Comparison of ENCODE assay signal across 14 cellular contexts in genomic region chr1:151920147-151920546, GRCh38. TPM values are rescaled to one million over a fixed set of nuclear protein-coding genes. Genes with fewer than 3 reads are reported as not detected.
A peak's percentile ranks its signal among the peaks of the same experiment; 100 is the strongest.
DNase-seq lines count a peak whose midpoint lies in the region; ATAC-seq, FAIRE-seq and TF ChIP-seq lines count a peak whose summit lies in the region.
"Had no signal": no experiment of that assay in that cellular context is flagged by ENCODE, and none has a peak within 500 bp of the region (broad histone marks: within the 10 kb centered on the region; RNA-seq: fewer than 3 reads in every experiment).

No MANE protein-coding gene starts in this region.

- FAIRE-seq in GM12878 (lab: Jason Lieb, UNC): peak; percentile 73

- no peak overlapping the region for H3K9ac ChIP-seq in GM12878 (ENCODE audit: control insufficient read depth, insufficient read depth, low read length)

- TF ChIP-seq CTCF in DOHH2 (IDR thresholded peaks at IDR 0.05; ENCODE audit: low read depth, low read length, poor library complexity, severe bottlenecking) (no peak), GM12878 (IDR thresholded peaks at IDR 0.05 in 2 of 3, conservative IDR thresholded peaks at IDR 0.05 in 1 of 3; ENCODE audit: control insufficient read depth in 2 of 3, extremely low read depth in 1 of 3, insufficient read depth in 1 of 3, low read depth in 3 of 3, low read length in 3 of 3) (no peak), osteocyte (IDR thresholded peaks at IDR 0.05) (no peak)

- no peaks in the 10 kb centered on the region for H3K9me2 ChIP-seq in DOHH2 (replicated peaks; ENCODE audit: control insufficient read depth, low read length)

- H3K79me2 ChIP-seq in DOHH2 (ENCODE audit: control insufficient read depth, low read length) (no peaks in the 10 kb centered on the region), GM12878 (ENCODE audit: control insufficient read depth, insufficient read depth, low read length) (no peaks in the 10 kb centered on the region)

- peak overlapping the region; percentile 52 for H2AFZ ChIP-seq in GM12878 (ENCODE audit: control insufficient read depth, low read depth, low read length)

- RAD21 ChIA-PET in GM12878 (lab: Charles Lee; ENCODE audit: unreplicated experiment): interaction anchor here (1.0 to 2.9 kb wide), 4 partner anchors 10 to 16 kb away, joined by 3 to 7 read pairs (median 5); partner anchors contain the start of gene THEM4

- no TSS peak for BruUV-seq in GM12878 (replicated peaks; lab: Mats Ljungman, UMichigan)

- TF ChIP-seq POLR2A in GM19193 (IDR thresholded peaks at IDR 0.05; ENCODE audit: extremely low read depth, insufficient read depth, insufficient read length) (peak; percentile 33), GM12878 (IDR thresholded peaks at IDR 0.05; ENCODE audit: low read depth, low read length) (no peak)

- TF ChIP-seq RAD21 in GM12878 (IDR thresholded peaks at IDR 0.05; ENCODE audit: insufficient read depth, low read depth, low read length): no peak

- CTCF ChIA-PET in GM12878 (lab: Yijun Ruan, JAX): interaction anchor here (1.3 to 2.2 kb wide), 7 partner anchors 10 to 81 kb away, joined by 3 to 14 read pairs (median 7); partner anchors contain the start of gene THEM4

- H3K36me3 ChIP-seq in DOHH2 (ENCODE audit: control insufficient read depth, low read length) (no peaks in the 10 kb centered on the region), GM12878 (ENCODE audit: control insufficient read depth in 2 of 2, insufficient read depth in 2 of 2, low read length in 1 of 2) (no peaks in the 10 kb centered on the region)
- H3K36me3 ChIP-seq: left lung, prostate gland had no signal

- H3K4me2 ChIP-seq in DOHH2 (ENCODE audit: low read length) (peak overlapping the region; percentile 76), GM12878 (ENCODE audit: control insufficient read depth, insufficient read depth) (peak overlapping the region; percentile 41)

- H3K9me3 ChIP-seq in DOHH2 (ENCODE audit: control insufficient read depth, insufficient read depth, low read length) (no peaks in the 10 kb centered on the region), GM12878 (replicated peaks; ENCODE audit: control insufficient read depth, insufficient read depth, low read length) (no peaks in the 10 kb centered on the region; the same call in 2 of the 3 replicates)
- H3K9me3 ChIP-seq: left lung, prostate gland had no signal

- 6% methylated on average over 3 of the region's 3 CpGs for WGBS in GM12878 (ENCODE audit: insufficient coverage, insufficient replicate concordance, low lambda C conversion rate, missing lambda C conversion rate)

- H3K4me1 ChIP-seq in DOHH2 (ENCODE audit: control insufficient read depth, low read length): peaks cover 64% of the 10 kb centered on the region
- peaks cover 40% of the 10 kb centered on the region for H3K4me1 ChIP-seq in GM12878 (ENCODE audit: control insufficient read depth, insufficient read depth, low read length)
- H3K4me1 ChIP-seq: prostate gland had no signal

- ATAC-seq in GM12878: peak; percentile 75
- ATAC-seq: left lung had no signal

- H3K27ac ChIP-seq in DOHH2 (ENCODE audit: low read depth, low read length): peak overlapping the region; percentile 92
- peak overlapping the region; percentile 49 for H3K27ac ChIP-seq in GM12878 (ENCODE audit: control insufficient read depth, insufficient read depth)
- H3K27ac ChIP-seq: left lung, prostate gland had no signal

- no peak overlapping the region for H3K4me3 Mint-ChIP-seq in osteocyte (ENCODE audit: unreplicated experiment)
- H3K4me3 Mint-ChIP-seq: brain had no signal

- in situ Hi-C loops in GM12878 (cut with MboI): no loop called here

- POLR2A ChIA-PET in GM12878 (lab: Charles Lee): interaction anchor here (2.4 kb wide), 1 partner anchor 12 kb away, joined by 11 read pairs; the partner anchor contains the start of gene THEM4

- peaks cover 21% of the 10 kb centered on the region for H3F3A ChIP-seq in DOHH2 (ENCODE audit: control insufficient read depth, insufficient read depth)

- H4K20me1 ChIP-seq in DOHH2 (ENCODE audit: control insufficient read depth, insufficient read depth, low read depth, low read length) (no peaks in the 10 kb centered on the region), GM12878 (ENCODE audit: control insufficient read depth, insufficient read depth) (no peaks in the 10 kb centered on the region)

- no peaks in the 10 kb centered on the region for H3K4me1 Mint-ChIP-seq in osteocyte (ENCODE audit: unreplicated experiment)
- H3K4me1 Mint-ChIP-seq: brain had no signal

- DNase-seq in NOMO-1 treated with DMSO at 0.1 percent for 48 hours (lab: John Stamatoyannopoulos, UW; ENCODE audit: unreplicated experiment) (peak; percentile 90), GM12878 (ENCODE audit: low read depth, low spot score) (peak; percentile 40), HUDEP-2 (lab: John Stamatoyannopoulos, UW; ENCODE audit: unreplicated experiment in 76 of 76) (no peak), osteocyte (ENCODE audit: extremely low spot score, unreplicated experiment) (no peak), UCSD-AML1 (lab: John Stamatoyannopoulos, UW; ENCODE audit: unreplicated experiment) (no peak), COR-L47 (lab: John Stamatoyannopoulos, UW) (no peak)
- DNase-seq: activated gamma-delta T cell, left lung, NCI-H1436 treated with DMSO at 0.1 percent for 48 hours, SHP77 had no signal

- H3K27me3 ChIP-seq in DOHH2 (ENCODE audit: control insufficient read depth, low read length) (no peaks in the 10 kb centered on the region), GM12878 (replicated peaks in 1 of 2; ENCODE audit: control insufficient read depth in 2 of 2, insufficient read depth in 2 of 2, low read length in 1 of 2) (no peaks in the 10 kb centered on the region)
- H3K27me3 ChIP-seq: left lung had no signal

- peaks cover 77% of the 10 kb centered on the region for H3K27me3 Mint-ChIP-seq in osteocyte (ENCODE audit: unreplicated experiment)

- H3K27ac Mint-ChIP-seq in osteocyte (ENCODE audit: unreplicated experiment): no peak overlapping the region
- H3K27ac Mint-ChIP-seq: brain had no signal

- H3K4me3 ChIP-seq in DOHH2 (ENCODE audit: low read length): peak overlapping the region; percentile 63
- no peak overlapping the region for H3K4me3 ChIP-seq in GM12878
- H3K4me3 ChIP-seq: left lung, prostate gland had no signal

- H3K9me3 Mint-ChIP-seq in osteocyte (ENCODE audit: unreplicated experiment): no peaks in the 10 kb centered on the region

- no peaks in the 10 kb centered on the region for H3K36me3 Mint-ChIP-seq in osteocyte (ENCODE audit: unreplicated experiment)
- H3K36me3 Mint-ChIP-seq: brain had no signal

- SMC1A ChIA-PET in GM12878 (lab: Charles Lee; ENCODE audit: uncharacterized antibody, unreplicated experiment): interaction anchor here (1.0 to 3.1 kb wide), 4 partner anchors 10 to 14 kb away, joined by 5 to 9 read pairs (median 5); partner anchors contain the start of gene THEM4

- intact Hi-C loops in GM12878 (cut with micrococcal nuclease; ENCODE audit: unreplicated experiment): no loop called here

- no peak for TF ChIP-seq EP300 in GM12878 (IDR thresholded peaks at IDR 0.05; ENCODE audit: borderline replicate concordance in 1 of 2, control insufficient read depth in 1 of 2, low read depth in 2 of 2, low read length in 2 of 2)

TF ChIP-seq in GM12878, 131 proteins besides CTCF, POLR2A, EP300 and RAD21 (continues in another document):
- TF ChIP-seq SREBF1 (IDR thresholded peaks at IDR 0.05; ENCODE audit: low read length): no peak
- TF ChIP-seq, protein P1, sequence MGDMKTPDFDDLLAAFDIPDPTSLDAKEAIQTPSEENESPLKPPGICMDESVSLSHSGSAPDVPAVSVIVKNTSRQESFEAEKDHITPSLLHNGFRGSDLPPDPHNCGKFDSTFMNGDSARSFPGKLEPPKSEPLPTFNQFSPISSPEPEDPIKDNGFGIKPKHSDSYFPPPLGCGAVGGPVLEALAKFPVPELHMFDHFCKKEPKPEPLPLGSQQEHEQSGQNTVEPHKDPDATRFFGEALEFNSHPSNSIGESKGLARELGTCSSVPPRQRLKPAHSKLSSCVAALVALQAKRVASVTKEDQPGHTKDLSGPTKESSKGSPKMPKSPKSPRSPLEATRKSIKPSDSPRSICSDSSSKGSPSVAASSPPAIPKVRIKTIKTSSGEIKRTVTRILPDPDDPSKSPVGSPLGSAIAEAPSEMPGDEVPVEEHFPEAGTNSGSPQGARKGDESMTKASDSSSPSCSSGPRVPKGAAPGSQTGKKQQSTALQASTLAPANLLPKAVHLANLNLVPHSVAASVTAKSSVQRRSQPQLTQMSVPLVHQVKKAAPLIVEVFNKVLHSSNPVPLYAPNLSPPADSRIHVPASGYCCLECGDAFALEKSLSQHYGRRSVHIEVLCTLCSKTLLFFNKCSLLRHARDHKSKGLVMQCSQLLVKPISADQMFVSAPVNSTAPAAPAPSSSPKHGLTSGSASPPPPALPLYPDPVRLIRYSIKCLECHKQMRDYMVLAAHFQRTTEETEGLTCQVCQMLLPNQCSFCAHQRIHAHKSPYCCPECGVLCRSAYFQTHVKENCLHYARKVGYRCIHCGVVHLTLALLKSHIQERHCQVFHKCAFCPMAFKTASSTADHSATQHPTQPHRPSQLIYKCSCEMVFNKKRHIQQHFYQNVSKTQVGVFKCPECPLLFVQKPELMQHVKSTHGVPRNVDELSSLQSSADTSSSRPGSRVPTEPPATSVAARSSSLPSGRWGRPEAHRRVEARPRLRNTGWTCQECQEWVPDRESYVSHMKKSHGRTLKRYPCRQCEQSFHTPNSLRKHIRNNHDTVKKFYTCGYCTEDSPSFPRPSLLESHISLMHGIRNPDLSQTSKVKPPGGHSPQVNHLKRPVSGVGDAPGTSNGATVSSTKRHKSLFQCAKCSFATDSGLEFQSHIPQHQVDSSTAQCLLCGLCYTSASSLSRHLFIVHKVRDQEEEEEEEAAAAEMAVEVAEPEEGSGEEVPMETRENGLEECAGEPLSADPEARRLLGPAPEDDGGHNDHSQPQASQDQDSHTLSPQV (IDR thresholded peaks at IDR 0.05): no peak
- TF ChIP-seq ZBED1 (IDR thresholded peaks at IDR 0.05; ENCODE audit: borderline replicate concordance): no peak

RNA-seq across cellular contexts. Expression of gene THEM4, which starts 10.8 kb away (rescaled TPM):
- 17.5 and 19.0 TPM in 2 replicates for total RNA-seq in GM12878 (2013; cell fraction: nucleolus; rRNA removed)
- total RNA-seq in GM12878 (2014; rRNA removed): 13.2 and 14.1 TPM in 2 replicates
- 16.7 and 17.1 TPM in 2 replicates for total RNA-seq in GM12878 (2014; rRNA removed; fragmentation: Illumina TruSeq; extraction: Trizol)
- total RNA-seq in GM12878 (2021): 11.7 and 13.2 TPM in 2 replicates
- 7.3 TPM for polyA plus RNA-seq in GM12878 (2011; ENCODE audit: low read depth)
- 18.6 and 21.9 TPM in 2 replicates for polyA plus RNA-seq in GM12878 (2011; rRNA removed)
- 11.2 TPM in 2 replicates for polyA plus RNA-seq in GM12878 (2011; cell fraction: cytosol; rRNA removed)
- 7.2 and 10.5 TPM in 2 replicates for polyA plus RNA-seq in GM12878 (2011; cell fraction: nucleus; rRNA removed)
- polyA plus RNA-seq in GM12878 (2012): 8.5 and 10.9 TPM in 2 replicates
- 26.0 and 26.8 TPM in 2 replicates for polyA plus RNA-seq in GM12878 (2014; fragmentation: Illumina TruSeq; extraction: Trizol)
- 1 to 10 TPM; 3.4 to 7.2 TPM for polyA plus RNA-seq in GM12878 (2014; fragmentation: Nextera tagmentation; extraction: Ambion mirVana)
- polyA plus RNA-seq in GM12878 (2014; rRNA removed): 22.6 and 30.8 TPM in 2 replicates
- 10 to 100 TPM; 21.9 to 25.4 TPM for polyA plus RNA-seq in GM12878 (2016; fragmentation: Nextera tagmentation; extraction: Ambion mirVana)
- polyA minus RNA-seq in GM12878 (2011; rRNA and poly(A)+ RNA removed): 7.5 and 9.0 TPM in 2 replicates
- 1.7 and 2.3 TPM in 2 replicates for polyA minus RNA-seq in GM12878 (2011; cell fraction: cytosol; rRNA and poly(A)+ RNA removed)
- polyA minus RNA-seq in GM12878 (2011; cell fraction: nucleus; rRNA and poly(A)+ RNA removed): 3.1 and 4.3 TPM in 2 replicates
- 11.8 and 12.3 TPM in 2 replicates for total RNA-seq in osteocyte

Comparison
In these comparisons a context has a peak if more than half of its experiments do, and no peak if none do; other contexts are left out.
1. DNase-seq: peak in NOMO-1 treated with DMSO at 0.1 percent for 48 hours (single experiment) and GM12878 (single experiment); none in HUDEP-2 (0 of 76), osteocyte (single experiment), UCSD-AML1 (single experiment) and COR-L47 (single experiment).